4 cellular contexts compared by ENCODE assay signal in genomic region chr2:43636153-43636552, GRCh38. TPM values are rescaled to one million over a fixed set of nuclear protein-coding genes. Genes with fewer than 3 reads are reported as not detected.
"Had no signal": no experiment of that assay in that cellular context is flagged by ENCODE, and none has a peak within 500 bp of the region (broad histone marks: within the 10 kb centered on the region; RNA-seq: fewer than 3 reads in every experiment).

No MANE protein-coding gene starts in this region.

RNA-seq across cellular contexts. Expression of gene C1GALT1C1L, which starts 40.1 kb away (rescaled TPM):
- total RNA-seq: activated CD4-positive, alpha-beta T cell treated with anti-CD3 and anti-CD28 coated beads, Interleukin-2, amount 10 ng/mL, durations not matched to agents 7 days and 5 days; cardiac muscle cell; temporal lobe had no signal
- polyA plus RNA-seq: hepatocyte had no signal
